In the genomic region with DNA sequence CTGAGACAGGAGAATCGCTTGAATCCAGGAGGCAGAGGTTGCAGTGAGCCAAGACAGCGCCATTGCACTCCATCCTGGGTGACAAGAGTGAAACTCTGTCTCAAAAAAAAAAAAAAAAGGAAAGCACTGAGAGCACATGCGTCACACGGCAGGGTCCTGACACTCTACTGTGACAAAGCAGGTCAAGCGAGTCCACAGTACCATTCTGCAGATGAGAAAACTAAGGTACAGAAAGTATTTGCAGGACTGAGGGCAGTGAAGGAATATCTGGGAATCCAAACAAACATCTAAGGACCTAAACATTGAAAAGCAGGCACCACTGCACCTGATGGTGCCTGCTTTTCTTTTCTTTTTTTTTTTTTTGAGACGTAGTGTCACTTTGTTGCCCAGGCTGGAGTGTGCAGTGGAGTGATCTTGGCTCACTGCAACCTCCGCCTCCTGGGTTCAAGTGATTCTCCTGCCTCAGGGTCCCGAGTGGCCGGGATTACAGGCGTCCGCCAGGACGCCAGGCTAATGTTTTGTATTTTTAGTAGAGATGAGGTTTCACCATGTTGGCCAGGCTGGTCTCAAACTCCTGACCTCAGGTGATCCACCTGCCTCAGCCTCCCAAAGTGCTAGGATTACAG, we compare ENCODE assay signal across 19 cellular contexts. TPM values are rescaled to one million over a fixed set of nuclear protein-coding genes. Genes with fewer than 3 reads are reported as not detected.
"Had no signal": no experiment of that assay in that cellular context is flagged by ENCODE, and none has a peak within 500 bp of the region (broad histone marks: within the 10 kb centered on the region; RNA-seq: fewer than 3 reads in every experiment).

No MANE protein-coding gene starts in this region.

RNA-seq across cellular contexts. Expression of gene CALR3, which starts 29.1 kb away (rescaled TPM):
- total RNA-seq: cardiac septum; cerebellum; dermis microvascular lymphatic vessel endothelial cell; esophagus mucosa; fibroblast of lung; frontal cortex; hepatocyte; kidney; left colon; lung microvascular endothelial cell; mesenteric fat pad; mononuclear cell; naive thymus-derived CD4-positive, alpha-beta T cell; omental fat pad; pulmonary artery endothelial cell; smooth muscle cell; subcutaneous adipose tissue; thoracic aorta; urinary bladder had no signal
- polyA plus RNA-seq: fibroblast of lung; hepatocyte; naive thymus-derived CD4-positive, alpha-beta T cell; smooth muscle cell; urinary bladder had no signal
